1 cellular context compared by ENCODE assay signal in the genomic region with DNA sequence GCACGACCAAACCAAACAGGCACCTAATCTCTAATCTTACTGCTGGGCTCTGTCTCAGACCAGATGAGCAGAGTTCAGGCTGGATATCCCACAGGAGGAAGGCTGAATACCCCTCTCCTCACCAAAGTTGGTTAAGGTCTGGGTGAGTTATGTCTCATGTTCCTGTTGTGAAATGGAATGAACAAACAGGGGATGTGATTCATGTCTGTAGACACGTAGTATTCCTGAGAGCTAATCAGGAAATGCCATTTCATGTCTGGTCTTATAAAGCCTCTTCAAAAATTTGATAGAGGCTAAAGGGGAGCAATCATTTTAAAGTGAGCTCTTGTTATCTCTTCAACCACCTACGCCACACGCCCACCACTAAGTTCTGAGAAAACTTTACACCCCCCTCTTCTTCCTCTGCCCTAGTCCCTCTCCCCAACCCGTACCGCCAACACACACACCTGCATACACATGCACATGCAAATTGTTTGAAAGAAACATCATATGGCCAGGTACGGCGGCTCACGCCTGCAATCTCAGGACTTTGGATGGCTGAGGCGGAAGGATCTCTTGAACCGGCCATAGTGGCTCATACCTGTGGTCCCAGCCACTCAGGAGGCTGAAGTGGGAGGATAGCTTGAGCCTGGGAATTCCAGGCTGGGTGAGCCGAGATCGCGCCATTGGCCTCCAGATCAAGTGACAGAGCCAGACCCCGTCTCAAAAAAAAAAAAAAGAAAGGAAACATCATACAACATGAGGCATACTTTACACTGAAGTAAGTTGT.
TF ChIP-seq lines count a peak whose summit lies in the region.

No MANE protein-coding gene starts in this region.

TF ChIP-seq in IMR-90, 13 proteins besides CTCF, POLR2A, EP300 and RAD21 (continued from another document):
- no peak for TF ChIP-seq ELK1 (IDR thresholded peaks at IDR 0.05; ENCODE audit: borderline replicate concordance, low read depth, low read length)
TF ChIP-seq in IMR-90: peak in this region for 5.
